21 cellular contexts compared by ENCODE assay signal in the genomic region with DNA sequence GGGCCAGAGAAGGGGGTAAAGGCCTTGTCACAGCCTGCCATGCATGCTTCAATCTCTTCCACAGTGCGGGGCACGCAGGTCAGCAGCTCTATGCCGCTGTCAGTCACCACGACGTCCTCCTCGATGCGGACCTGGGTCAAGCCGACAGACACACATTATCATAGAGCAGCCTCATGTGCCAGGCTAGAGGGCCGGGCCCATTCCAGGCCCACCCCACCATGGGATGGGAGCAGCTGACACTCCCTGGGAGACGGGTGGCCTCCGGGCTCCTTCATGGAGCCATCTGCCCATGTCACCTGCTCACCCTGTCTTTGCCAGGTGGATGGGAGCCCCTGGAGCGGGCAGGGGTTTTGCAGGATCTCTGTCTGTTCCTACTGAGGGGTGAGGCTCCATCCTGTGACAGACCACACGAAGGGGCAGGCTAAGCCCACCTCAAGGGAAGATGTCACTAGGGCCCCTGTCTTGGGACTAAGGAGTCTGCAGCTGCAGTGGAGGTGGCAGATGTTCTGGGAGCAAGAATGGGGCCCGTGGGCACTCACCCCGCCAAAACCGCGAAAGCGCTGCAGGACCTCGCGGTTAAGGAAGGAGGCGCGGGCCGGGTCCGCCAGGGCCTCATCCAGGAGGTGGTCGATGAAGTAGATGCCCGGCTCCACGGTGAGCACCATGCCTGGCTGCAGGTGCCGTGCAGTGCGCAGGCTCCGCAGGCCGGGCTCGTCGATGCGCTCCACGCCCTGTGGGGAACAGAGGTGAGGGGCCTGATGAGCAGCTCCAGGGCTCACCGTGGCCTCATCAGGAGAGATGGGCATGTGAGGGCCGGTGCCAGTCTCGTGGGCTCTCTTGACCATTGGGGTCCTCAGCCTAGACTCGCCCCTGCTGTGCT. TPM values are rescaled to one million over a fixed set of nuclear protein-coding genes. Genes with fewer than 3 reads are reported as not detected.
DNase-seq lines count a peak whose midpoint lies in the region; ATAC-seq, FAIRE-seq and TF ChIP-seq lines count a peak whose summit lies in the region.
"Had no signal": no experiment of that assay in that cellular context is flagged by ENCODE, and none has a peak within 500 bp of the region (broad histone marks: within the 10 kb centered on the region; RNA-seq: fewer than 3 reads in every experiment).

No MANE protein-coding gene starts in this region.

- H3K9ac ChIP-seq in BLaER1 (no peak overlapping the region; the same call in 1 of the 2 replicates), K562 (ENCODE audit: insufficient read depth in 1 of 2, low read depth in 2 of 2, low read length in 2 of 2) (no peak overlapping the region), muscle layer of colon (ENCODE audit: low read length) (no peak overlapping the region)

- no peak overlapping the region for H2AFZ ChIP-seq in K562 (ENCODE audit: low read depth, low read length)

- no TSS peak for BruUV-seq in K562 (replicated peaks; lab: Mats Ljungman, UMichigan)

- H3K9me1 ChIP-seq in K562 (ENCODE audit: control insufficient read depth, insufficient read depth, low read length), result peaks cover 2% of the 10 kb centered on the region

- H3K4me1 ChIP-seq in BLaER1, result peaks cover 50% of the 10 kb centered on the region
- H3K4me1 ChIP-seq in K562 (replicated peaks in 1 of 2; ENCODE audit: control insufficient read depth in 2 of 2, insufficient read depth in 2 of 2, low read length in 2 of 2), result peaks cover 0 to 30% of the 10 kb centered on the region in 2 experiments; a peak in 2 of 5 replicates
- peaks cover 46% of the 10 kb centered on the region for H3K4me1 ChIP-seq in muscle layer of colon (ENCODE audit: insufficient read depth, low read length)
- H3K4me1 ChIP-seq in transverse colon, result peaks cover 30 to 45% (median 38%) of the 10 kb centered on the region in 4 donors

- H3K27me3 ChIP-seq in BLaER1 (no peaks in the 10 kb centered on the region), K562 (ENCODE audit: control insufficient read depth in 2 of 2, insufficient read depth in 2 of 2, low read length in 2 of 2) (no peaks in the 10 kb centered on the region), muscle layer of colon (ENCODE audit: control insufficient read depth in 1 of 2, insufficient read depth in 2 of 2, low read length in 2 of 2) (no peaks in the 10 kb centered on the region), transverse colon (no peaks in the 10 kb centered on the region)
- H3K27me3 ChIP-seq: pancreas, upper lobe of right lung had no signal

- in situ Hi-C loops in K562 (cut with MboI) (no loop called here), transverse colon (cut with MboI; ENCODE audit: low pct_ligation_motif_present in 1 of 4, low pct_unique_long_range_greater_than_20kb in 1 of 4, low sequenced_read_pairs in 3 of 4) (no loop called here)

- H3K4me2 ChIP-seq in BLaER1 (peak overlapping the region; percentile 83), K562 (ENCODE audit: insufficient read depth, low read length) (no peak overlapping the region)

- intact Hi-C loops in K562 (cut with micrococcal nuclease) (no loop called here), transverse colon (cut with DNase I; ENCODE audit: low total_unique reads) (no loop called here)

- DNase-seq in DMS 273 (lab: John Stamatoyannopoulos, UW; ENCODE audit: unreplicated experiment) (peak; percentile 30), DMS 273 treated with DMSO at 0.1 percent for 48 hours (lab: John Stamatoyannopoulos, UW) (no peak), K562 (ENCODE audit: extremely low read depth in 1 of 4, low spot score in 3 of 4) (no peak), NCI-H446 (lab: John Stamatoyannopoulos, UW) (no peak), NCI-H2196 treated with DMSO at 0.1 percent for 48 hours (lab: John Stamatoyannopoulos, UW; ENCODE audit: unreplicated experiment) (no peak), transverse colon (no peak)
- DNase-seq: activated CD4-positive, alpha-beta T cell treated with anti-CD3 and anti-CD28 coated beads, Interleukin-2, amount 10 ng/mL, durations not matched to agents 24 days and 14 days; CD4-positive, alpha-beta memory T cell; central memory CD4-positive, alpha-beta T cell; GDM1; HFFc6; NCI-H1436; RPMI8226 had no signal

- TF ChIP-seq POLR2A in K562 (conservative IDR thresholded peaks at IDR 0.05) (no peak), transverse colon (IDR thresholded peaks at IDR 0.05) (no peak)

- H3K27ac ChIP-seq in BLaER1, result peak overlapping the region; percentile 66
- H3K27ac ChIP-seq in K562 (ENCODE audit: extremely low read depth, low read depth, low read length), result no peak overlapping the region
- peak overlapping the region; percentile 31 for H3K27ac ChIP-seq in muscle layer of colon (ENCODE audit: low read depth, low read length)
- H3K27ac ChIP-seq in transverse colon, result no peak overlapping the region
- H3K27ac ChIP-seq: 22Rv1, pancreas, VCaP had no signal

- TF ChIP-seq RAD21 in K562 (CRISPR knock-in tag; conservative IDR thresholded peaks at IDR 0.05 in 1 of 2, IDR thresholded peaks at IDR 0.05 in 1 of 2), result no peak

- H4K20me1 ChIP-seq in BLaER1, result peaks cover 100% of the 10 kb centered on the region
- H4K20me1 ChIP-seq in K562 (replicated peaks; ENCODE audit: control insufficient read depth, insufficient read depth, low read length), result peaks cover 54% of the 10 kb centered on the region

- 83% methylated on average over 31 of the region's 39 CpGs for WGBS in K562 (ENCODE audit: insufficient coverage, low coverage, missing lambda C conversion rate)
- 95 to 97% methylated on average over 19 to 35 of the region's 39 CpGs for WGBS in transverse colon (ENCODE audit: low coverage in 1 of 2), 2 donors

- H3K9me3 ChIP-seq in BLaER1, result no peaks in the 10 kb centered on the region
- no peaks in the 10 kb centered on the region for H3K9me3 ChIP-seq in K562 (replicated peaks; ENCODE audit: control insufficient read depth, insufficient read depth, low read depth, low read length)
- no peaks in the 10 kb centered on the region for H3K9me3 ChIP-seq in muscle layer of colon (ENCODE audit: low read length)
- H3K9me3 ChIP-seq in transverse colon, result no peaks in the 10 kb centered on the region
- H3K9me3 ChIP-seq: pancreas, upper lobe of right lung had no signal

- H3K4me3 ChIP-seq in BLaER1 (no peak overlapping the region), K562 (no peak overlapping the region), muscle layer of colon (ENCODE audit: low read depth in 1 of 2, low read length in 2 of 2) (no peak overlapping the region), transverse colon (no peak overlapping the region)
- H3K4me3 ChIP-seq: pancreas, upper lobe of right lung had no signal

- H3K36me3 ChIP-seq in BLaER1, result peaks cover 62% of the 10 kb centered on the region
- H3K36me3 ChIP-seq in K562 (ENCODE audit: control insufficient read depth, insufficient read depth, low read length), result 0 out of 3 replicates have a peak, but pooled peaks cover 2% of the 10 kb centered on the region
- peaks cover 4% of the 10 kb centered on the region for H3K36me3 ChIP-seq in muscle layer of colon (ENCODE audit: insufficient read depth, low read length)
- no peaks in the 10 kb centered on the region for H3K36me3 ChIP-seq in transverse colon
- H3K36me3 ChIP-seq: pancreas had no signal

- no peak for TF ChIP-seq CTCF in K562 (IDR thresholded peaks at IDR 0.05 in 2 of 3, conservative IDR thresholded peaks at IDR 0.05 in 1 of 3; ENCODE audit: insufficient read depth in 2 of 3, low read depth in 1 of 3, low read length in 3 of 3)
- no peak for TF ChIP-seq CTCF in transverse colon (IDR thresholded peaks at IDR 0.05)

- CTCF ChIA-PET in K562 (lab: Yijun Ruan, JAX; ENCODE audit: low intra/inter-chr PET ratio), result no interaction called here

- TF ChIP-seq EP300 in K562 (IDR thresholded peaks at IDR 0.05; ENCODE audit: low read length), result no peak
- no peak for TF ChIP-seq EP300 in transverse colon (IDR thresholded peaks at IDR 0.05; ENCODE audit: low read depth)

- FAIRE-seq in K562 (lab: Jason Lieb, UNC), result no peak
- FAIRE-seq: GM18507, pancreas had no signal

- POLR2A ChIA-PET in K562 (lab: Yijun Ruan, JAX), result interaction anchor here (0.6 to 6.1 kb wide), 6 partner anchors 10 to 86 kb away, joined by 3 to 50 read pairs (median 4); a partner anchor contains a TSS

- peaks cover 4% of the 10 kb centered on the region; the same call in 1 of the 3 replicates for H3K79me2 ChIP-seq in K562 (ENCODE audit: control insufficient read depth, insufficient read depth, low read length)

- no peak for ATAC-seq in K562
- ATAC-seq: activated naive CD4-positive, alpha-beta T cell treated with anti-CD3 and anti-CD28 coated beads, Interleukin-2, amount 50 U/mL, for 72 hours; upper lobe of right lung had no signal

TF ChIP-seq in K562, 482 proteins besides CTCF, POLR2A, EP300 and RAD21 (continues in another document):
- TF ChIP-seq POLR2G (IDR thresholded peaks at IDR 0.05; ENCODE audit: low read depth, low read length), result peak; percentile 45
- TF ChIP-seq, protein P1, sequence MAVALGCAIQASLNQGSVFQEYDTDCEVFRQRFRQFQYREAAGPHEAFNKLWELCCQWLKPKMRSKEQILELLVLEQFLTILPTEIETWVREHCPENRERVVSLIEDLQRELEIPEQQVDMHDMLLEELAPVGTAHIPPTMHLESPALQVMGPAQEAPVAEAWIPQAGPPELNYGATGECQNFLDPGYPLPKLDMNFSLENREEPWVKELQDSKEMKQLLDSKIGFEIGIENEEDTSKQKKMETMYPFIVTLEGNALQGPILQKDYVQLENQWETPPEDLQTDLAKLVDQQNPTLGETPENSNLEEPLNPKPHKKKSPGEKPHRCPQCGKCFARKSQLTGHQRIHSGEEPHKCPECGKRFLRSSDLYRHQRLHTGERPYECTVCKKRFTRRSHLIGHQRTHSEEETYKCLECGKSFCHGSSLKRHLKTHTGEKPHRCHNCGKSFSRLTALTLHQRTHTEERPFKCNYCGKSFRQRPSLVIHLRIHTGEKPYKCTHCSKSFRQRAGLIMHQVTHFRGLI (CRISPR knock-in tag; IDR thresholded peaks at IDR 0.05), result no peak

RNA-seq across cellular contexts. Expression of a gene that starts 14.1 kb away (rescaled TPM):
- 10.0 and 38.4 TPM in 2 replicates for total RNA-seq in K562 (2011; cell fraction: chromatin; rRNA removed; ENCODE audit: low replicate concordance)
- 8.7 and 12.4 TPM in 2 replicates for total RNA-seq in K562 (2011; cell fraction: nucleolus; rRNA removed)
- 16.9 and 22.7 TPM in 2 replicates for total RNA-seq in K562 (2011; cell fraction: nucleoplasm; rRNA removed)
- total RNA-seq in K562 (2014; rRNA removed) (29.7 and 31.2 TPM in 2 replicates), K562 (2014; rRNA removed; fragmentation: Illumina TruSeq; extraction: Trizol) (34.9 and 42.3 TPM in 2 replicates), K562 (2015; rRNA removed; fragmentation: Illumina TruSeq; extraction: Trizol) (15.0 and 17.3 TPM in 2 replicates), K562 (2021) (29.7 and 34.6 TPM in 2 replicates), transverse colon (10 to 100 TPM; 22.4 to 66.7 (median 46.9) TPM)
- polyA plus RNA-seq in K562 (2011; rRNA removed) (30.9 and 31.2 TPM in 2 replicates), K562 (2014; fragmentation: Illumina TruSeq; extraction: Trizol) (28.8 and 30.1 TPM in 2 replicates), K562 (2014; fragmentation: Nextera tagmentation; extraction: Ambion mirVana) (1 to 10 TPM; 9.5 to 9.8 TPM), K562 (2014; rRNA removed) (30.2 and 33.0 TPM in 2 replicates)
- 9.2 and 18.2 TPM in 2 replicates for polyA plus RNA-seq in K562 (2011; cell fraction: cytosol; rRNA removed)
- polyA plus RNA-seq in K562 (2011; cell fraction: nucleus; rRNA removed), result 11.6 and 23.1 TPM in 2 replicates
- polyA plus RNA-seq in K562 (2012), result 16.1 and 50.7 TPM in 2 replicates
- 31.5 and 41.1 TPM in 2 replicates for polyA minus RNA-seq in K562 (2011; rRNA and poly(A)+ RNA removed)
- 10.6 and 12.5 TPM in 2 replicates for polyA minus RNA-seq in K562 (2011; cell fraction: cytosol; rRNA and poly(A)+ RNA removed)
- 7.7 and 21.0 TPM in 2 replicates for polyA minus RNA-seq in K562 (2011; cell fraction: nucleus; rRNA and poly(A)+ RNA removed)

Comparison
In these comparisons a context has a peak if more than half of its experiments do, and no peak if none do; other contexts are left out.
1. H3K27ac ChIP-seq: peak in BLaER1 (single experiment) and muscle layer of colon (single experiment); none in K562 (single experiment) and transverse colon (0 of 4).